Comparison of ENCODE assay signal across 3 cellular contexts in the genomic region with DNA sequence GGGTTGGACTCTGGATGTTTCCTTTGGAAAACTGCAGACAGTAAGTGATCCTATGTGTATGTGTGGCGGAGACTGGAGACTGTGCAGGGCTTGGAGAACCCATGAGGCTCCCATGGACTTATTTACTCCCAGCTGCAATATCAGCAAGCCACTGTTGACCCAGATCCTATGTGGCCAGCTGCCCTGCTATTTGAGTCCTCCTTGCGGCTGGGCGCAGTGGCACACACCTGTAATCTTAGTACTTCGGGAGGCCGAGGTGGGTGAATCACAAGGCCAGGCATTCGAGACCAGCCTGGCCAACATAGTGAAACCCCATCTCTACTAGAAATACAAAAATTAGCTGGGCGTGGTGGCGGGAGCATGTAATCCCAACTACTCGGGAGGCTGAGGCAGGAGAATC.
"Had no signal": no experiment of that assay in that cellular context is flagged by ENCODE, and none has a peak within 500 bp of the region (broad histone marks: within the 10 kb centered on the region; RNA-seq: fewer than 3 reads in every experiment).

No MANE protein-coding gene starts in this region.

- DNase-seq: GDM1, GF-D8 had no signal

- ATAC-seq: GM12878 had no signal
